ENCODE assay signal across 14 cellular contexts in genomic region chr4:16238304-16238703, GRCh38. TPM values are rescaled to one million over a fixed set of nuclear protein-coding genes. Genes with fewer than 3 reads are reported as not detected.
DNase-seq lines count a peak whose midpoint lies in the region; ATAC-seq, FAIRE-seq and TF ChIP-seq lines count a peak whose summit lies in the region.
"Had no signal": no experiment of that assay in that cellular context is flagged by ENCODE, and none has a peak within 500 bp of the region (broad histone marks: within the 10 kb centered on the region; RNA-seq: fewer than 3 reads in every experiment).

No MANE protein-coding gene starts in this region.

- no peak for FAIRE-seq in D721Med (lab: Jason Lieb, UNC)
- FAIRE-seq: A204.1, GM12892 had no signal

- no peaks in the 10 kb centered on the region for H3K9me3 Mint-ChIP-seq in activated T-cell treated with anti-CD3 and anti-CD28 coated beads, Interleukin-2, amount 50 U/mL, for 4 hours
- no peaks in the 10 kb centered on the region for H3K9me3 Mint-ChIP-seq in activated CD8-positive, alpha-beta T cell treated with anti-CD3 and anti-CD28 coated beads for 36 hours
- no peaks in the 10 kb centered on the region for H3K9me3 Mint-ChIP-seq in stimulated activated naive CD8-positive, alpha-beta T cell treated with anti-CD3 and anti-CD28 coated beads, Interleukin-15, amount 100 ng/mL, for 72 hours
- H3K9me3 Mint-ChIP-seq: CD8-positive, alpha-beta memory T cell had no signal

- TF ChIP-seq POLR2A in erythroblast (IDR thresholded peaks at IDR 0.05; ENCODE audit: low read length), result no peak

- no peaks in the 10 kb centered on the region for H3K4me1 Mint-ChIP-seq in activated T-cell treated with anti-CD3 and anti-CD28 coated beads, Interleukin-2, amount 50 U/mL, for 4 hours (ENCODE audit: low read depth)
- H3K4me1 Mint-ChIP-seq in activated CD8-positive, alpha-beta T cell treated with anti-CD3 and anti-CD28 coated beads for 36 hours (ENCODE audit: low read depth), result no peaks in the 10 kb centered on the region
- H3K4me1 Mint-ChIP-seq in stimulated activated naive CD8-positive, alpha-beta T cell treated with anti-CD3 and anti-CD28 coated beads, Interleukin-15, amount 100 ng/mL, for 72 hours, result no peaks in the 10 kb centered on the region
- H3K4me1 Mint-ChIP-seq: CD8-positive, alpha-beta memory T cell had no signal

- no peak for TF ChIP-seq CTCF in activated CD8-positive, alpha-beta T cell treated with anti-CD3 and anti-CD28 coated beads for 36 hours (IDR thresholded peaks at IDR 0.05)
- TF ChIP-seq CTCF in D721Med (IDR thresholded peaks at IDR 0.05; ENCODE audit: insufficient read depth, missing control alignments), result no peak

- H3K36me3 Mint-ChIP-seq in activated T-cell treated with anti-CD3 and anti-CD28 coated beads, Interleukin-2, amount 50 U/mL, for 4 hours (ENCODE audit: insufficient read depth), result peaks cover 9% of the 10 kb centered on the region
- no peaks in the 10 kb centered on the region for H3K36me3 Mint-ChIP-seq in activated CD8-positive, alpha-beta T cell treated with anti-CD3 and anti-CD28 coated beads for 36 hours (ENCODE audit: low read depth)

- peaks cover 3% of the 10 kb centered on the region for H3K27me3 Mint-ChIP-seq in activated T-cell treated with anti-CD3 and anti-CD28 coated beads, Interleukin-2, amount 50 U/mL, for 4 hours (ENCODE audit: low read depth)
- no peaks in the 10 kb centered on the region for H3K27me3 Mint-ChIP-seq in activated CD8-positive, alpha-beta T cell treated with anti-CD3 and anti-CD28 coated beads for 36 hours
- no peaks in the 10 kb centered on the region for H3K27me3 Mint-ChIP-seq in stimulated activated naive CD8-positive, alpha-beta T cell treated with anti-CD3 and anti-CD28 coated beads, Interleukin-15, amount 100 ng/mL, for 72 hours

- POLR2A ChIA-PET in activated CD8-positive, alpha-beta T cell treated with anti-CD3 and anti-CD28 coated beads for 36 hours (lab: Charles Lee), result interaction anchor here (0.6 to 1.0 kb wide), 2 partner anchors 11 to 164 kb away, joined by 4 to 5 read pairs; no protein-coding TSS in a partner anchor

- no peak overlapping the region for H3K27ac Mint-ChIP-seq in activated CD8-positive, alpha-beta T cell treated with anti-CD3 and anti-CD28 coated beads for 36 hours
- no peak overlapping the region for H3K27ac Mint-ChIP-seq in stimulated activated naive CD8-positive, alpha-beta T cell treated with anti-CD3 and anti-CD28 coated beads, Interleukin-15, amount 100 ng/mL, for 72 hours
- H3K27ac Mint-ChIP-seq: CD8-positive, alpha-beta memory T cell had no signal

- ATAC-seq in activated T-cell treated with anti-CD3 and anti-CD28 coated beads, Interleukin-2, amount 50 U/mL, for 4 hours, result peak; percentile 38 to 55
- peak; percentile 84 for ATAC-seq in activated CD8-positive, alpha-beta T cell treated with anti-CD3 and anti-CD28 coated beads for 36 hours
- peak; percentile 97 for ATAC-seq in stimulated activated naive CD8-positive, alpha-beta T cell treated with anti-CD3 and anti-CD28 coated beads, Interleukin-15, amount 100 ng/mL, for 72 hours

- DNase-seq in activated T-cell treated with anti-CD3 and anti-CD28 coated beads, Interleukin-2, amount 50 U/mL, for 4 hours, result no peak
- DNase-seq in activated T-cell treated with anti-CD3 and anti-CD28 coated beads, Interleukin-2, amount 50 U/mL, for 48 hours, result no peak
- DNase-seq in activated CD8-positive, alpha-beta T cell treated with anti-CD3 and anti-CD28 coated beads for 36 hours, result peak; percentile 45
- DNase-seq in erythroblast (lab: John Stamatoyannopoulos, UW) (peak; percentile 11 to 19), D721Med (ENCODE audit: insufficient read length, low spot score) (no peak), NCI-H446 treated with DMSO at 0.1 percent for 48 hours (lab: John Stamatoyannopoulos, UW) (no peak)
- peak in 1 of 2 donors; percentile 35 for DNase-seq in stimulated activated naive CD8-positive, alpha-beta T cell treated with anti-CD3 and anti-CD28 coated beads, Interleukin-15, amount 100 ng/mL, for 72 hours
- DNase-seq in stimulated activated CD4-positive, alpha-beta T cell treated with anti-CD3 and anti-CD28 coated beads, Interleukin-12 subunit alpha, Interleukin-12 subunit beta, amount 100 ng/mL, for 4 hours, result no peak
- DNase-seq: CD8-positive, alpha-beta memory T cell; GOT3; NCI-H1930; NCI-H69 had no signal

- intact Hi-C loops in activated CD8-positive, alpha-beta T cell treated with anti-CD3 and anti-CD28 coated beads for 36 hours (cut with micrococcal nuclease), result no loop called here

- CTCF ChIA-PET in activated CD8-positive, alpha-beta T cell treated with anti-CD3 and anti-CD28 coated beads for 36 hours (lab: Charles Lee), result interaction anchor here (0.7 to 1.4 kb wide), 4 partner anchors 11 to 33 kb away, joined by 3 to 4 read pairs (median 3); no protein-coding TSS in a partner anchor

- H3K4me3 Mint-ChIP-seq in activated T-cell treated with anti-CD3 and anti-CD28 coated beads, Interleukin-2, amount 50 U/mL, for 4 hours, result no peak overlapping the region
- H3K4me3 Mint-ChIP-seq in activated CD8-positive, alpha-beta T cell treated with anti-CD3 and anti-CD28 coated beads for 36 hours, result no peak overlapping the region
- H3K4me3 Mint-ChIP-seq in stimulated activated naive CD8-positive, alpha-beta T cell treated with anti-CD3 and anti-CD28 coated beads, Interleukin-15, amount 100 ng/mL, for 72 hours, result no peak overlapping the region
- H3K4me3 Mint-ChIP-seq: CD8-positive, alpha-beta memory T cell had no signal

RNA-seq across cellular contexts. Expression of gene TAPT1, which starts 12.0 kb away (rescaled TPM):
- total RNA-seq in activated T-cell treated with anti-CD3 and anti-CD28 coated beads, Interleukin-2, amount 50 U/mL, for 4 hours, result 10 to 100 TPM; 16.4 to 20.4 (median 16.7) TPM
- 10 to 100 TPM; 34.2 to 35.5 TPM for total RNA-seq in activated CD8-positive, alpha-beta T cell treated with anti-CD3 and anti-CD28 coated beads for 36 hours

Comparison
In these comparisons a context has a peak if more than half of its experiments do, and no peak if none do; other contexts are left out.
1. ATAC-seq: peak in every context shown above with its lines; median percentile 97 in stimulated activated naive CD8-positive, alpha-beta T cell treated with anti-CD3 and anti-CD28 coated beads, Interleukin-15, amount 100 ng/mL, for 72 hours; 84 in activated CD8-positive, alpha-beta T cell treated with anti-CD3 and anti-CD28 coated beads for 36 hours; 46 in activated T-cell treated with anti-CD3 and anti-CD28 coated beads, Interleukin-2, amount 50 U/mL, for 4 hours.
2. DNase-seq: peak in activated CD8-positive, alpha-beta T cell treated with anti-CD3 and anti-CD28 coated beads for 36 hours (single experiment) and erythroblast (2 of 2); none in activated T-cell treated with anti-CD3 and anti-CD28 coated beads, Interleukin-2, amount 50 U/mL, for 4 hours (single experiment), activated T-cell treated with anti-CD3 and anti-CD28 coated beads, Interleukin-2, amount 50 U/mL, for 48 hours (0 of 2), stimulated activated CD4-positive, alpha-beta T cell treated with anti-CD3 and anti-CD28 coated beads, Interleukin-12 subunit alpha, Interleukin-12 subunit beta, amount 100 ng/mL, for 4 hours (single experiment), D721Med (single experiment) and NCI-H446 treated with DMSO at 0.1 percent for 48 hours (single experiment).